In genomic region chr4:166735553-166735952, GRCh38 we compare ENCODE assay signal across 20 cellular contexts.
A peak's percentile ranks its signal among the peaks of the same experiment; 100 is the strongest.
DNase-seq lines count a peak whose midpoint lies in the region; ATAC-seq, FAIRE-seq and TF ChIP-seq lines count a peak whose summit lies in the region.
"Had no signal": no experiment of that assay in that cellular context is flagged by ENCODE, and none has a peak within 500 bp of the region (broad histone marks: within the 10 kb centered on the region; RNA-seq: fewer than 3 reads in every experiment).

No MANE protein-coding gene starts in this region.

- H3K36me3 Mint-ChIP-seq in activated naive CD4-positive, alpha-beta T cell treated with anti-CD3 and anti-CD28 coated beads, Interleukin-2, amount 50 U/mL, for 72 hours, result no peaks in the 10 kb centered on the region
- H3K36me3 Mint-ChIP-seq: CD8-positive, alpha-beta T cell had no signal

- no peak overlapping the region for H3K27ac Mint-ChIP-seq in activated naive CD4-positive, alpha-beta T cell treated with anti-CD3 and anti-CD28 coated beads, Interleukin-2, amount 50 U/mL, for 72 hours
- H3K27ac Mint-ChIP-seq: B cell; CD4-positive, alpha-beta T cell; CD8-positive, alpha-beta T cell had no signal

- H3K4me1 ChIP-seq in GM12878 (ENCODE audit: control insufficient read depth, insufficient read depth, low read length), result no peaks in the 10 kb centered on the region
- H3K4me1 ChIP-seq: A549; BLaER1 treated with 17β-estradiol and CSF1 and Interleukin-3, amounts not matched to agents 10 nM and 100 nM; Caco-2 had no signal

- TF ChIP-seq EP300 in GM12878 (IDR thresholded peaks at IDR 0.05; ENCODE audit: borderline replicate concordance in 1 of 2, control insufficient read depth in 1 of 2, low read depth in 2 of 2, low read length in 2 of 2), result no peak

- H3K4me2 ChIP-seq in GM12878 (ENCODE audit: control insufficient read depth, insufficient read depth), result no peak overlapping the region
- H3K4me2 ChIP-seq: A549; BLaER1 treated with 17β-estradiol and CSF1 and Interleukin-3, amounts not matched to agents 10 nM and 100 nM had no signal

- H3K27me3 ChIP-seq in GM12878 (replicated peaks in 1 of 2; ENCODE audit: control insufficient read depth in 2 of 2, insufficient read depth in 2 of 2, low read length in 1 of 2), result no peaks in the 10 kb centered on the region
- H3K27me3 ChIP-seq: BLaER1 treated with 17β-estradiol and CSF1 and Interleukin-3, amounts not matched to agents 10 nM and 100 nM had no signal

- TF ChIP-seq CTCF in GM12878 (IDR thresholded peaks at IDR 0.05 in 2 of 3, conservative IDR thresholded peaks at IDR 0.05 in 1 of 3; ENCODE audit: control insufficient read depth in 2 of 3, extremely low read depth in 1 of 3, insufficient read depth in 1 of 3, low read depth in 3 of 3, low read length in 3 of 3), result no peak

- no peaks in the 10 kb centered on the region; the same call in 2 of the 3 replicates for H3K9me3 ChIP-seq in GM12878 (replicated peaks; ENCODE audit: control insufficient read depth, insufficient read depth, low read length)
- H3K9me3 ChIP-seq: A549; BLaER1 treated with 17β-estradiol and CSF1 and Interleukin-3, amounts not matched to agents 10 nM and 100 nM; Caco-2 had no signal

- peak; percentile 23 for FAIRE-seq in GM12878 (lab: Jason Lieb, UNC)
- FAIRE-seq: A549, D721Med, GM12892, GM19239 had no signal

- no peak overlapping the region for H3K9ac ChIP-seq in GM12878 (ENCODE audit: control insufficient read depth, insufficient read depth, low read length)
- H3K9ac ChIP-seq: BLaER1 treated with 17β-estradiol and CSF1 and Interleukin-3, amounts not matched to agents 10 nM and 100 nM had no signal

- no peak overlapping the region for H3K4me3 ChIP-seq in GM12878
- H3K4me3 ChIP-seq: A549; BLaER1 treated with 17β-estradiol and CSF1 and Interleukin-3, amounts not matched to agents 10 nM and 100 nM had no signal

- BruUV-seq in GM12878 (replicated peaks; lab: Mats Ljungman, UMichigan), result no TSS peak

- intact Hi-C loops in GM12878 (cut with micrococcal nuclease; ENCODE audit: unreplicated experiment), result no loop called here

- DNase-seq in NCI-H82 (lab: John Stamatoyannopoulos, UW) (peak; percentile 35), NCI-H82 treated with DMSO at 0.1 percent for 48 hours (lab: John Stamatoyannopoulos, UW; ENCODE audit: unreplicated experiment) (no peak), GM12878 (ENCODE audit: low read depth, low spot score) (no peak)
- no peak for DNase-seq in activated naive CD4-positive, alpha-beta T cell treated with anti-CD3 and anti-CD28 coated beads, Interleukin-2, amount 50 U/mL, for 72 hours (ENCODE audit: low spot score in 2 of 2)
- DNase-seq: AML-193; Caco-2; Calu3; CD4-positive, alpha-beta T cell; CD8-positive, alpha-beta T cell; DMS79 treated with DMSO at 0.1 percent for 48 hours; GF-D8 had no signal

- ATAC-seq in GM12878 (no peak), HG02884 (IDR thresholded peaks at IDR 0.05; ENCODE audit: unreplicated experiment) (no peak)
- ATAC-seq in activated naive CD4-positive, alpha-beta T cell treated with anti-CD3 and anti-CD28 coated beads, Interleukin-2, amount 50 U/mL, for 72 hours, result no peak
- ATAC-seq: A549; CD8-positive, alpha-beta T cell had no signal

- H3K9me3 Mint-ChIP-seq in activated naive CD4-positive, alpha-beta T cell treated with anti-CD3 and anti-CD28 coated beads, Interleukin-2, amount 50 U/mL, for 72 hours, result peaks cover 0 to 12% of the 10 kb centered on the region in 2 donors
- H3K9me3 Mint-ChIP-seq: CD8-positive, alpha-beta T cell had no signal

- RAD21 ChIA-PET in GM12878 (lab: Charles Lee; ENCODE audit: unreplicated experiment), result no interaction called here

- 67% methylated on average over 1 of the region's 1 CpG for whole genome bisulfite sequencing in GM12878 (ENCODE audit: insufficient coverage, insufficient replicate concordance, low lambda C conversion rate, missing lambda C conversion rate)

- POLR2A ChIA-PET in GM12878 (lab: Charles Lee), result no interaction called here

- no peak overlapping the region for H3K27ac ChIP-seq in GM12878 (ENCODE audit: control insufficient read depth, insufficient read depth)
- H3K27ac ChIP-seq: 22Rv1; A549; BLaER1 treated with 17β-estradiol and CSF1 and Interleukin-3, amounts not matched to agents 10 nM and 100 nM; C4-2B had no signal

- SMC1A ChIA-PET in GM12878 (lab: Charles Lee; ENCODE audit: uncharacterized antibody, unreplicated experiment), result no interaction called here

- CTCF ChIA-PET in GM12878 (lab: Yijun Ruan, JAX), result no interaction called here

- TF ChIP-seq POLR2A in GM12878 (IDR thresholded peaks at IDR 0.05; ENCODE audit: low read depth, low read length), result no peak

- H4K20me1 ChIP-seq in GM12878 (ENCODE audit: control insufficient read depth, insufficient read depth), result no peaks in the 10 kb centered on the region
- H4K20me1 ChIP-seq: BLaER1 treated with 17β-estradiol and CSF1 and Interleukin-3, amounts not matched to agents 10 nM and 100 nM had no signal

- H2AFZ ChIP-seq in GM12878 (ENCODE audit: control insufficient read depth, low read depth, low read length), result no peak overlapping the region

- in situ Hi-C loops in GM12878 (cut with MboI), result no loop called here

- H3K36me3 ChIP-seq in GM12878 (ENCODE audit: control insufficient read depth in 2 of 2, insufficient read depth in 2 of 2, low read length in 1 of 2), result no peaks in the 10 kb centered on the region
- H3K36me3 ChIP-seq: BLaER1 treated with 17β-estradiol and CSF1 and Interleukin-3, amounts not matched to agents 10 nM and 100 nM had no signal

- no peaks in the 10 kb centered on the region for H3K79me2 ChIP-seq in GM12878 (ENCODE audit: control insufficient read depth, insufficient read depth, low read length)

- no peak for TF ChIP-seq RAD21 in GM12878 (IDR thresholded peaks at IDR 0.05; ENCODE audit: insufficient read depth, low read depth, low read length)

TF ChIP-seq in GM12878, 131 proteins besides CTCF, POLR2A, EP300 and RAD21 (continues in another document):
- TF ChIP-seq E2F4 (IDR thresholded peaks at IDR 0.05; ENCODE audit: low read depth, low read length) (no peak), RELB (IDR thresholded peaks at IDR 0.05; ENCODE audit: low read depth) (no peak), HSF1 (IDR thresholded peaks at IDR 0.05; ENCODE audit: low read depth, low read length) (no peak), ZBTB40 (IDR thresholded peaks at IDR 0.05; ENCODE audit: borderline replicate concordance) (no peak)
